In genomic region chr12:71160585-71160984, GRCh38 we compare ENCODE assay signal across 27 cellular contexts. TPM values are rescaled to one million over a fixed set of nuclear protein-coding genes. Genes with fewer than 3 reads are reported as not detected.
DNase-seq lines count a peak whose midpoint lies in the region; ATAC-seq and TF ChIP-seq lines count a peak whose summit lies in the region.
"Had no signal": no experiment of that assay in that cellular context is flagged by ENCODE, and none has a peak within 500 bp of the region (broad histone marks: within the 10 kb centered on the region; RNA-seq: fewer than 3 reads in every experiment).

No MANE protein-coding gene starts in this region.

- H3K9me3 ChIP-seq in Panc1 (ENCODE audit: control insufficient read depth, insufficient read depth, low read depth, low read length): no peaks in the 10 kb centered on the region
- no peaks in the 10 kb centered on the region for H3K9me3 ChIP-seq in vagina
- H3K9me3 ChIP-seq: sigmoid colon had no signal

- H3K4me3 Mint-ChIP-seq in Calu3 (ENCODE audit: low read depth, unreplicated experiment): peak overlapping the region; percentile 24
- no peak overlapping the region for H3K4me3 Mint-ChIP-seq in activated CD4-positive, alpha-beta memory T cell treated with anti-CD3 and anti-CD28 coated beads, Interleukin-2, amount 10 ng/mL, durations not matched to agents 7 days and 5 days
- H3K4me3 Mint-ChIP-seq: activated CD4-positive, alpha-beta T cell treated with anti-CD3 and anti-CD28 coated beads, Interleukin-2, amount 10 ng/mL, durations not matched to agents 7 days and 5 days; CD8-positive, alpha-beta T cell; stimulated activated naive CD8-positive, alpha-beta T cell treated with anti-CD3 and anti-CD28 coated beads, Interleukin-15, Interleukin-2, amounts not matched to agents 100 ng/mL and 50 ng/mL, for 24 hours had no signal

- H3K27me3 Mint-ChIP-seq in Calu3 (ENCODE audit: unreplicated experiment): no peaks in the 10 kb centered on the region
- H3K27me3 Mint-ChIP-seq in activated CD4-positive, alpha-beta memory T cell treated with anti-CD3 and anti-CD28 coated beads, Interleukin-2, amount 10 ng/mL, durations not matched to agents 7 days and 5 days: no peaks in the 10 kb centered on the region
- H3K27me3 Mint-ChIP-seq: activated CD4-positive, alpha-beta T cell treated with anti-CD3 and anti-CD28 coated beads, Interleukin-2, amount 10 ng/mL, durations not matched to agents 7 days and 5 days had no signal

- TF ChIP-seq POLR2A in vagina (IDR thresholded peaks at IDR 0.05): no peak

- peak overlapping the region; percentile 88 for H3K27ac Mint-ChIP-seq in Calu3 (ENCODE audit: unreplicated experiment)
- no peak overlapping the region for H3K27ac Mint-ChIP-seq in activated CD4-positive, alpha-beta memory T cell treated with anti-CD3 and anti-CD28 coated beads, Interleukin-2, amount 10 ng/mL, durations not matched to agents 7 days and 5 days
- H3K27ac Mint-ChIP-seq: activated CD4-positive, alpha-beta T cell treated with anti-CD3 and anti-CD28 coated beads, Interleukin-2, amount 10 ng/mL, durations not matched to agents 7 days and 5 days; CD8-positive, alpha-beta T cell; stimulated activated naive CD8-positive, alpha-beta T cell treated with anti-CD3 and anti-CD28 coated beads, Interleukin-15, Interleukin-2, amounts not matched to agents 100 ng/mL and 50 ng/mL, for 24 hours had no signal

- no peak for TF ChIP-seq CTCF in Calu3 (IDR thresholded peaks at IDR 0.05; ENCODE audit: unreplicated experiment)
- TF ChIP-seq CTCF in Panc1 (IDR thresholded peaks at IDR 0.05): no peak
- TF ChIP-seq CTCF in omental fat pad (IDR thresholded peaks at IDR 0.05): no peak
- no peak for TF ChIP-seq CTCF in vagina (IDR thresholded peaks at IDR 0.05)

- H3K27ac ChIP-seq in Panc1 (ENCODE audit: low read length) (peak overlapping the region; percentile 59; the same call in 1 of the 2 replicates), epithelial cell of prostate (no peak overlapping the region), vagina (no peak overlapping the region)
- H3K27ac ChIP-seq: neutrophil, sigmoid colon had no signal

- POLR2A ChIA-PET in Panc1 (lab: Charles Lee): no interaction called here
- POLR2A ChIA-PET in activated CD4-positive, alpha-beta memory T cell treated with anti-CD3 and anti-CD28 coated beads, Interleukin-2, amount 10 ng/mL, durations not matched to agents 7 days and 5 days (lab: Charles Lee): no interaction called here

- H3K9me3 Mint-ChIP-seq in Calu3 (ENCODE audit: low read depth, unreplicated experiment): no peaks in the 10 kb centered on the region
- peaks cover 4% of the 10 kb centered on the region for H3K9me3 Mint-ChIP-seq in activated CD4-positive, alpha-beta memory T cell treated with anti-CD3 and anti-CD28 coated beads, Interleukin-2, amount 10 ng/mL, durations not matched to agents 7 days and 5 days
- H3K9me3 Mint-ChIP-seq: activated CD4-positive, alpha-beta T cell treated with anti-CD3 and anti-CD28 coated beads, Interleukin-2, amount 10 ng/mL, durations not matched to agents 7 days and 5 days; CD8-positive, alpha-beta T cell had no signal

- H3K4me1 ChIP-seq in Panc1 (ENCODE audit: control insufficient read depth, insufficient read depth, low read length): peaks cover 5% of the 10 kb centered on the region; the same call in 1 of the 2 replicates
- peaks cover 7% of the 10 kb centered on the region for H3K4me1 ChIP-seq in vagina
- H3K4me1 ChIP-seq: sigmoid colon had no signal

- DNase-seq in Calu3 (no peak), Panc1 (ENCODE audit: low read depth, low spot score) (no peak), epithelial cell of prostate (ENCODE audit: low read depth, low spot score) (peak; percentile 3), omental fat pad (ENCODE audit: low spot score) (no peak), Right ventricle myocardium inferior (ENCODE audit: missing footprints) (no peak), vagina (ENCODE audit: extremely low spot score in 2 of 2) (no peak)
- no peak for DNase-seq in activated CD4-positive, alpha-beta memory T cell treated with anti-CD3 and anti-CD28 coated beads, Interleukin-2, amount 10 ng/mL, durations not matched to agents 7 days and 5 days
- DNase-seq: activated CD4-positive, alpha-beta T cell treated with anti-CD3 and anti-CD28 coated beads, Interleukin-2, amount 10 ng/mL, durations not matched to agents 7 days and 5 days; activated gamma-delta T cell treated with Interleukin-2 at 50 U/mL for 16 hours; amygdala; CD8-positive, alpha-beta T cell; cerebellar nuclear complex; foreskin fibroblast; hypothalamus; Karpas-422; kidney glomerular epithelial cell; midbrain; NCI-H1105 treated with DMSO at 0.1 percent for 48 hours; NCI-H2171 treated with DMSO at 0.1 percent for 48 hours; NCI-H82; sigmoid colon; stimulated activated CD4-positive, alpha-beta T cell treated with anti-CD3 and anti-CD28 coated beads, Interleukin-1b, Interleukin-23, amount 100 ng/mL, for 48 hours had no signal

- intact Hi-C loops in Calu3 (cut with micrococcal nuclease; ENCODE audit: unreplicated experiment): loop anchor here (5.0 kb wide), 1 partner anchor 513 kb away; no protein-coding TSS in a partner anchor
- intact Hi-C loops in Panc1 (cut with micrococcal nuclease; ENCODE audit: unreplicated experiment): no loop called here
- intact Hi-C loops in Right ventricle myocardium inferior (cut with DNase I): no loop called here
- intact Hi-C loops in vagina (cut with DNase I): no loop called here

- H3K36me3 ChIP-seq in Panc1 (ENCODE audit: control insufficient read depth, insufficient read depth, low read length) (no peaks in the 10 kb centered on the region), vagina (no peaks in the 10 kb centered on the region)
- H3K36me3 ChIP-seq: neutrophil, sigmoid colon had no signal

- peaks cover 72% of the 10 kb centered on the region for H3K4me1 Mint-ChIP-seq in Calu3 (ENCODE audit: low read depth, unreplicated experiment)
- no peaks in the 10 kb centered on the region for H3K4me1 Mint-ChIP-seq in activated CD4-positive, alpha-beta memory T cell treated with anti-CD3 and anti-CD28 coated beads, Interleukin-2, amount 10 ng/mL, durations not matched to agents 7 days and 5 days
- H3K4me1 Mint-ChIP-seq: activated CD4-positive, alpha-beta T cell treated with anti-CD3 and anti-CD28 coated beads, Interleukin-2, amount 10 ng/mL, durations not matched to agents 7 days and 5 days had no signal

- in situ Hi-C loops in Panc1 (cut with HindIII; ENCODE audit: low pct_unique_long_range_greater_than_20kb, low sequenced_read_pairs): no loop called here

- no peak for ATAC-seq in Panc1
- peak; percentile 71 for ATAC-seq in omental fat pad (ENCODE audit: low FRiP score)
- no peak for ATAC-seq in Right ventricle myocardium inferior
- no peak for ATAC-seq in GM21526 (IDR thresholded peaks at IDR 0.05; ENCODE audit: low FRiP score, unreplicated experiment)
- ATAC-seq: CD8-positive, alpha-beta T cell; HCT116 had no signal

- H3K27me3 ChIP-seq in Panc1 (ENCODE audit: control insufficient read depth, insufficient read depth, low read length) (no peaks in the 10 kb centered on the region; the same call in 1 of the 2 replicates), vagina (no peaks in the 10 kb centered on the region)
- H3K27me3 ChIP-seq: neutrophil, sigmoid colon had no signal

- CTCF ChIA-PET in Calu3 (lab: Charles Lee): interaction anchor here (1.0 kb wide), 1 partner anchor 22 kb away, joined by 3 read pairs; no protein-coding TSS in a partner anchor
- CTCF ChIA-PET in Panc1 (lab: Charles Lee): no interaction called here
- CTCF ChIA-PET in activated CD4-positive, alpha-beta memory T cell treated with anti-CD3 and anti-CD28 coated beads, Interleukin-2, amount 10 ng/mL, durations not matched to agents 7 days and 5 days (lab: Charles Lee): no interaction called here

- H3K36me3 Mint-ChIP-seq in Calu3 (ENCODE audit: insufficient read depth, unreplicated experiment): peaks cover 70% of the 10 kb centered on the region
- no peaks in the 10 kb centered on the region for H3K36me3 Mint-ChIP-seq in activated CD4-positive, alpha-beta memory T cell treated with anti-CD3 and anti-CD28 coated beads, Interleukin-2, amount 10 ng/mL, durations not matched to agents 7 days and 5 days (ENCODE audit: low read depth)
- H3K36me3 Mint-ChIP-seq: CD8-positive, alpha-beta T cell had no signal

- H3K4me3 ChIP-seq in Panc1 (ENCODE audit: low read depth in 2 of 2, low read length in 2 of 2) (no peak overlapping the region), vagina (no peak overlapping the region)
- H3K4me3 ChIP-seq: sigmoid colon had no signal

- BruUV-seq in Calu3 (replicated peaks; lab: Mats Ljungman, UMichigan) (no TSS peak), Panc1 (replicated peaks; lab: Mats Ljungman, UMichigan) (no TSS peak)

RNA-seq across cellular contexts. Expression of gene TSPAN8, which starts 2.8 kb away (rescaled TPM):
- total RNA-seq in Calu3 (2022) (289 and 384 TPM in 2 replicates), Panc1 (2021; ENCODE audit: unreplicated experiment) (4.2 TPM), omental fat pad (10 to 100 TPM in 2 of 4 donors, 1 to 10 TPM in 2; 2.9 to 13.4 (median 10.1) TPM), Right ventricle myocardium inferior (not detected), vagina (2.9 TPM)
- polyA plus RNA-seq in Panc1 (2012; ENCODE audit: insufficient read length): 2.0 TPM
- not detected for total RNA-seq in activated CD4-positive, alpha-beta memory T cell treated with anti-CD3 and anti-CD28 coated beads, Interleukin-2, amount 10 ng/mL, durations not matched to agents 7 days and 5 days
- total RNA-seq: activated CD4-positive, alpha-beta T cell treated with anti-CD3 and anti-CD28 coated beads, Interleukin-2, amount 10 ng/mL, durations not matched to agents 7 days and 5 days; CD8-positive, alpha-beta T cell; RPMI7951 had no signal

Comparison
In these comparisons a context has a peak if more than half of its experiments do, and no peak if none do; other contexts are left out.
1. RNA of gene TSPAN8, which starts 2.8 kb away (total RNA-seq): 289 to 384 TPM in Calu3; 2.9 to 13.4 TPM in omental fat pad, 4.2 TPM in Panc1 (single experiment), 2.9 TPM in vagina (single experiment), not detected in Right ventricle myocardium inferior (single experiment) and not detected in activated CD4-positive, alpha-beta memory T cell treated with anti-CD3 and anti-CD28 coated beads, Interleukin-2, amount 10 ng/mL, durations not matched to agents 7 days and 5 days; every median in the first group is over 10 times any median in the second.